Comparison of ENCODE assay signal across 25 cellular contexts in the genomic region with DNA sequence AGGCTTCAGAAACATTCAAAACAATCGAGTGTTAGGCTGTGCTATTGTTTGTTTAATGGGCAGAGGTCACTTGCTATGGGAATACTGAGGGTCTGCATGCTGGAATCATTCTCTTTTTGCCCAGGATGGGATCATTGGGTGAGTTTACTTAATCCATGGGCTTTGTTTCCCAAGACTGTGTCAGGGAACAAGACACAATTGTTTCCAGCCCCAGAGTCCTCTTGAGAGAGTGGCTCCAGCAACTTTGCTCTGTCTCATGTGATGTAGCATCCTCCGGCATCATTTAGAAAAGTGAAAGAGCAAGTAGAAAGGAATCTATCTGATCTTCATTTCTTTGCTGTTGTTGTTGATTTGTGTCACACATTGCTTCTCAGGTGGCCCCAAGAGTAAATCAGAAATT. TPM values are rescaled to one million over a fixed set of nuclear protein-coding genes. Genes with fewer than 3 reads are reported as not detected.
"Had no signal": no experiment of that assay in that cellular context is flagged by ENCODE, and none has a peak within 500 bp of the region (broad histone marks: within the 10 kb centered on the region; RNA-seq: fewer than 3 reads in every experiment).

No MANE protein-coding gene starts in this region.

- DNase-seq: activated CD4-positive, alpha-beta memory T cell treated with anti-CD3 and anti-CD28 coated beads for 36 hours; activated CD4-positive, alpha-beta T cell treated with anti-CD3 and anti-CD28 coated beads for 48 hours; activated gamma-delta T cell treated with Interleukin-2 at 50 U/mL for 16 hours; activated T-cell treated with anti-CD3 and anti-CD28 coated beads for 4 hours; brain microvascular endothelial cell; central memory CD4-positive, alpha-beta T cell; dermis blood vessel endothelial cell; effector CD8-positive, alpha-beta T cell; erythroblast; foreskin keratinocyte; hippocampal formation; kidney glomerular epithelial cell; left ventricle myocardium inferior; mucosa of descending colon; ovary; psoas muscle; stimulated activated CD4-positive, alpha-beta T cell treated with anti-CD3 and anti-CD28 coated beads, Interleukin-4, amount 100 ng/mL, for 24 hours; stimulated activated naive CD4-positive, alpha-beta T cell treated with Interleukin-2 at 50 U/mL for 16 hours; SW 1271; T-helper 17 cell; upper lobe of right lung had no signal

- ATAC-seq: mucosa of descending colon, psoas muscle, T-helper 17 cell, upper lobe of right lung had no signal

- H3K27ac ChIP-seq: ascending aorta, brain microvascular endothelial cell, left ventricle myocardium inferior, ovary, psoas muscle, right atrium auricular region, thoracic aorta, upper lobe of right lung had no signal

- H3K27me3 ChIP-seq: ascending aorta, brain microvascular endothelial cell, foreskin keratinocyte, ovary, right atrium auricular region, upper lobe of right lung had no signal

- H3K9me3 ChIP-seq: ascending aorta, mucosa of descending colon, ovary, psoas muscle, right atrium auricular region, thoracic aorta, upper lobe of right lung had no signal

- H3K36me3 ChIP-seq: ascending aorta, brain microvascular endothelial cell, left ventricle myocardium inferior, ovary, right atrium auricular region, thoracic aorta, upper lobe of right lung had no signal

- H3K4me1 ChIP-seq: ascending aorta, psoas muscle, upper lobe of right lung had no signal

- H3K4me3 ChIP-seq: ascending aorta, mucosa of descending colon, ovary, psoas muscle, right atrium auricular region, thoracic aorta, upper lobe of right lung had no signal

RNA-seq across cellular contexts. Expression of a gene that starts 1.8 kb away (rescaled TPM):
- total RNA-seq: activated CD4-positive, alpha-beta memory T cell treated with anti-CD3 and anti-CD28 coated beads for 36 hours; activated T-helper 1 cell treated with anti-CD3 and anti-CD28 coated beads, Interleukin-12 subunit alpha, Interleukin-12 subunit beta, Interleukin-2, Interleukin-4 antibody, amounts not matched to agents 30 ng/mL and 10 ng/mL and 1 ng/mL, durations not matched to agents 14 hours and 24 hours and 36 hours; T-helper 17 cell had no signal
